In the genomic region with DNA sequence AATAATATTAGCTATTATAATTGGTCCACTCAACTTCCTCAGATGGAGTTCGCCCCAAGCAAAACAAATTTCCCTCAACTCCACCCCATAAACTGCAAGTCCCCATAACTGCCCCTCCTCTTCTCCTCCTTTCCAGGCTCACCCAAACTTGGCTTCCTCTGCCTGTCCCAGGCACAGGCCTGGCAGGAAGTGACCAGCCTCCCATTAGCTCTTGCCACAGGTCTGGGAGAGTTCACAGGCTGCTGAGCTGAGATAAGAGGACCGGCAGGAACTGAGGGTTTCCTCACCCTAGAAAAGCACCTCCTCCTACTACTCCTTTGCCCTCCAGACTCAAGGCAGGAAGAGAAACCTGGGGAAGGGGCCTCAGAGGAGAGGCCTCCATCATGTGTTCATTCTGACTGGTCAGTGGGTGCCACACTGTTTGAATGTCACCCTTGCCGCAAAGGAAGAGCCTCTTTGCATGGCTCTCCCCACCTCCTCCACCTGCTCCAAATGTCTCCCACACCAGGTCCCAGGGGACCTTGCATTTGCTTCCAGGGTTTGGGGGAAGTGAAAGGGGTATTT, we compare ENCODE assay signal across 1 cellular context.
TF ChIP-seq lines count a peak whose summit lies in the region.

No MANE protein-coding gene starts in this region.

TF ChIP-seq in SK-N-SH, 30 proteins besides CTCF, POLR2A, EP300 and RAD21:
- TF ChIP-seq, protein P1, sequence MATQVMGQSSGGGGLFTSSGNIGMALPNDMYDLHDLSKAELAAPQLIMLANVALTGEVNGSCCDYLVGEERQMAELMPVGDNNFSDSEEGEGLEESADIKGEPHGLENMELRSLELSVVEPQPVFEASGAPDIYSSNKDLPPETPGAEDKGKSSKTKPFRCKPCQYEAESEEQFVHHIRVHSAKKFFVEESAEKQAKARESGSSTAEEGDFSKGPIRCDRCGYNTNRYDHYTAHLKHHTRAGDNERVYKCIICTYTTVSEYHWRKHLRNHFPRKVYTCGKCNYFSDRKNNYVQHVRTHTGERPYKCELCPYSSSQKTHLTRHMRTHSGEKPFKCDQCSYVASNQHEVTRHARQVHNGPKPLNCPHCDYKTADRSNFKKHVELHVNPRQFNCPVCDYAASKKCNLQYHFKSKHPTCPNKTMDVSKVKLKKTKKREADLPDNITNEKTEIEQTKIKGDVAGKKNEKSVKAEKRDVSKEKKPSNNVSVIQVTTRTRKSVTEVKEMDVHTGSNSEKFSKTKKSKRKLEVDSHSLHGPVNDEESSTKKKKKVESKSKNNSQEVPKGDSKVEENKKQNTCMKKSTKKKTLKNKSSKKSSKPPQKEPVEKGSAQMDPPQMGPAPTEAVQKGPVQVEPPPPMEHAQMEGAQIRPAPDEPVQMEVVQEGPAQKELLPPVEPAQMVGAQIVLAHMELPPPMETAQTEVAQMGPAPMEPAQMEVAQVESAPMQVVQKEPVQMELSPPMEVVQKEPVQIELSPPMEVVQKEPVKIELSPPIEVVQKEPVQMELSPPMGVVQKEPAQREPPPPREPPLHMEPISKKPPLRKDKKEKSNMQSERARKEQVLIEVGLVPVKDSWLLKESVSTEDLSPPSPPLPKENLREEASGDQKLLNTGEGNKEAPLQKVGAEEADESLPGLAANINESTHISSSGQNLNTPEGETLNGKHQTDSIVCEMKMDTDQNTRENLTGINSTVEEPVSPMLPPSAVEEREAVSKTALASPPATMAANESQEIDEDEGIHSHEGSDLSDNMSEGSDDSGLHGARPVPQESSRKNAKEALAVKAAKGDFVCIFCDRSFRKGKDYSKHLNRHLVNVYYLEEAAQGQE (IDR thresholded peaks at IDR 0.05; ENCODE audit: low read depth, low read length), result no peak
- TF ChIP-seq JUND (IDR thresholded peaks at IDR 0.05), result no peak
- TF ChIP-seq FOXM1 (IDR thresholded peaks at IDR 0.05; ENCODE audit: low read depth), result no peak
- TF ChIP-seq TEAD4 (IDR thresholded peaks at IDR 0.05; ENCODE audit: borderline replicate concordance, insufficient read depth), result no peak
- no peak for TF ChIP-seq MXI1 (IDR thresholded peaks at IDR 0.05; ENCODE audit: low read depth, low read length)
- TF ChIP-seq, protein P2, sequence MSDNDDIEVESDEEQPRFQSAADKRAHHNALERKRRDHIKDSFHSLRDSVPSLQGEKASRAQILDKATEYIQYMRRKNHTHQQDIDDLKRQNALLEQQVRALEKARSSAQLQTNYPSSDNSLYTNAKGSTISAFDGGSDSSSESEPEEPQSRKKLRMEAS (IDR thresholded peaks at IDR 0.05; ENCODE audit: low read depth), result no peak
- TF ChIP-seq CHD2 (IDR thresholded peaks at IDR 0.05; ENCODE audit: low read length, partially characterized antibody), result no peak
- TF ChIP-seq TCF12 (IDR thresholded peaks at IDR 0.05), result no peak
- no peak for TF ChIP-seq NFIC (IDR thresholded peaks at IDR 0.05; ENCODE audit: borderline replicate concordance)
- no peak for TF ChIP-seq RFX5 (IDR thresholded peaks at IDR 0.05; ENCODE audit: low read length)
- TF ChIP-seq SIN3A (IDR thresholded peaks at IDR 0.05; ENCODE audit: borderline replicate concordance, low read depth, low read length), result no peak
- no peak for TF ChIP-seq NRF1 (IDR thresholded peaks at IDR 0.05; ENCODE audit: low read depth, low read length)
- no peak for TF ChIP-seq SMC3 (IDR thresholded peaks at IDR 0.05; ENCODE audit: low read depth, low read length)
- TF ChIP-seq FOXJ3 (CRISPR knock-in tag; IDR thresholded peaks at IDR 0.05), result no peak
- TF ChIP-seq, protein P3, sequence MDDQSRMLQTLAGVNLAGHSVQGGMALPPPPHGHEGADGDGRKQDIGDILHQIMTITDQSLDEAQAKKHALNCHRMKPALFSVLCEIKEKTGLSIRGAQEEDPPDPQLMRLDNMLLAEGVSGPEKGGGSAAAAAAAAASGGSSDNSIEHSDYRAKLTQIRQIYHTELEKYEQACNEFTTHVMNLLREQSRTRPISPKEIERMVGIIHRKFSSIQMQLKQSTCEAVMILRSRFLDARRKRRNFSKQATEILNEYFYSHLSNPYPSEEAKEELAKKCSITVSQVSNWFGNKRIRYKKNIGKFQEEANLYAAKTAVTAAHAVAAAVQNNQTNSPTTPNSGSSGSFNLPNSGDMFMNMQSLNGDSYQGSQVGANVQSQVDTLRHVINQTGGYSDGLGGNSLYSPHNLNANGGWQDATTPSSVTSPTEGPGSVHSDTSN (IDR thresholded peaks at IDR 0.05), result no peak
TF ChIP-seq in SK-N-SH: peak in this region for 0.
